ENCODE assay signal across 2 cellular contexts in the genomic region with DNA sequence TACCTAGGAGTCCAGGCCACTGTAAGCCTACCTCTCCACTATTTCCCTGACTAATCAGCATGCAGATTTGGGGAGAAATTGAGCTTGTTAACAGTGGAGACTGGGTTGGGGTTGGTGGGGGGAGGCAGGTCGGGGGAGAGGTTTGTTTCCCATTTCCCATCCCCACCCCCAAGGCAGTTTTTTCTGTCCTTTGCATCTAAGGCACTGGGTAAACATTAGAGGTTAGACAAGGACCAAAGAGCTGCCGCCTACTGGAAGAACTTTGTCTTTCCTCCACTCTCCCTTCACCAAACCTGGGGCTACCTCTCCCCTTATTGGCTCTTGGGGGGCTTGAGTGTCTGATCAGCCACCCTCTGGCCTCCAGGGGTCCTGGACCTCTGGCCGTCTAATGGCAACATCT.
TF ChIP-seq lines count a peak whose summit lies in the region.

No MANE protein-coding gene starts in this region.

TF ChIP-seq in GM12878, 131 proteins besides CTCF, POLR2A, EP300 and RAD21 (continues in another document):
- TF ChIP-seq ZBED1 (IDR thresholded peaks at IDR 0.05; ENCODE audit: borderline replicate concordance) (no peak), NBN (IDR thresholded peaks at IDR 0.05) (0 out of 2 replicates have a peak, but pooled peaks have one; percentile 20), HDAC2 (IDR thresholded peaks at IDR 0.05) (no peak), PAX5 (IDR thresholded peaks at IDR 0.05; ENCODE audit: borderline replicate concordance, low read depth, low read length) (no peak), SREBF2 (IDR thresholded peaks at IDR 0.05; ENCODE audit: low read length) (no peak), FOS (IDR thresholded peaks at IDR 0.05; ENCODE audit: borderline replicate concordance, extremely low read depth, insufficient read length) (no peak), NFXL1 (IDR thresholded peaks at IDR 0.05; ENCODE audit: borderline replicate concordance) (0 out of 2 replicates have a peak, but pooled peaks have one; percentile 40), GATAD2B (conservative IDR thresholded peaks at IDR 0.05; ENCODE audit: low read depth) (no peak), MXI1 (IDR thresholded peaks at IDR 0.05; ENCODE audit: low read depth, low read length) (0 out of 2 replicates have a peak, but pooled peaks have one; percentile 6), BCL11A (IDR thresholded peaks at IDR 0.05; ENCODE audit: low read depth, low read length) (no peak), BMI1 (IDR thresholded peaks at IDR 0.05; ENCODE audit: borderline replicate concordance) (0 out of 2 replicates have a peak, but pooled peaks have one; percentile 9), RUNX3 (IDR thresholded peaks at IDR 0.05; ENCODE audit: low read length) (peak; percentile 44), SMARCA5 (IDR thresholded peaks at IDR 0.05) (peak; percentile 71)
- TF ChIP-seq, protein P1, sequence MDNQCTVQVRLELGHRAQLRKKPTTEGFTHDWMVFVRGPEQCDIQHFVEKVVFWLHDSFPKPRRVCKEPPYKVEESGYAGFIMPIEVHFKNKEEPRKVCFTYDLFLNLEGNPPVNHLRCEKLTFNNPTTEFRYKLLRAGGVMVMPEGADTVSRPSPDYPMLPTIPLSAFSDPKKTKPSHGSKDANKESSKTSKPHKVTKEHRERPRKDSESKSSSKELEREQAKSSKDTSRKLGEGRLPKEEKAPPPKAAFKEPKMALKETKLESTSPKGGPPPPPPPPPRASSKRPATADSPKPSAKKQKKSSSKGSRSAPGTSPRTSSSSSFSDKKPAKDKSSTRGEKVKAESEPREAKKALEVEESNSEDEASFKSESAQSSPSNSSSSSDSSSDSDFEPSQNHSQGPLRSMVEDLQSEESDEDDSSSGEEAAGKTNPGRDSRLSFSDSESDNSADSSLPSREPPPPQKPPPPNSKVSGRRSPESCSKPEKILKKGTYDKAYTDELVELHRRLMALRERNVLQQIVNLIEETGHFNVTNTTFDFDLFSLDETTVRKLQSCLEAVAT (IDR thresholded peaks at IDR 0.05), result 0 out of 2 replicates have a peak, but pooled peaks have one; percentile 39
- TF ChIP-seq, protein P2, sequence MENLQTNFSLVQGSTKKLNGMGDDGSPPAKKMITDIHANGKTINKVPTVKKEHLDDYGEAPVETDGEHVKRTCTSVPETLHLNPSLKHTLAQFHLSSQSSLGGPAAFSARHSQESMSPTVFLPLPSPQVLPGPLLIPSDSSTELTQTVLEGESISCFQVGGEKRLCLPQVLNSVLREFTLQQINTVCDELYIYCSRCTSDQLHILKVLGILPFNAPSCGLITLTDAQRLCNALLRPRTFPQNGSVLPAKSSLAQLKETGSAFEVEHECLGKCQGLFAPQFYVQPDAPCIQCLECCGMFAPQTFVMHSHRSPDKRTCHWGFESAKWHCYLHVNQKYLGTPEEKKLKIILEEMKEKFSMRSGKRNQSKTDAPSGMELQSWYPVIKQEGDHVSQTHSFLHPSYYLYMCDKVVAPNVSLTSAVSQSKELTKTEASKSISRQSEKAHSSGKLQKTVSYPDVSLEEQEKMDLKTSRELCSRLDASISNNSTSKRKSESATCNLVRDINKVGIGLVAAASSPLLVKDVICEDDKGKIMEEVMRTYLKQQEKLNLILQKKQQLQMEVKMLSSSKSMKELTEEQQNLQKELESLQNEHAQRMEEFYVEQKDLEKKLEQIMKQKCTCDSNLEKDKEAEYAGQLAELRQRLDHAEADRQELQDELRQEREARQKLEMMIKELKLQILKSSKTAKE (IDR thresholded peaks at IDR 0.05; ENCODE audit: low read depth, poor library complexity, severe bottlenecking), result peak; percentile 34
- TF ChIP-seq, protein P3, sequence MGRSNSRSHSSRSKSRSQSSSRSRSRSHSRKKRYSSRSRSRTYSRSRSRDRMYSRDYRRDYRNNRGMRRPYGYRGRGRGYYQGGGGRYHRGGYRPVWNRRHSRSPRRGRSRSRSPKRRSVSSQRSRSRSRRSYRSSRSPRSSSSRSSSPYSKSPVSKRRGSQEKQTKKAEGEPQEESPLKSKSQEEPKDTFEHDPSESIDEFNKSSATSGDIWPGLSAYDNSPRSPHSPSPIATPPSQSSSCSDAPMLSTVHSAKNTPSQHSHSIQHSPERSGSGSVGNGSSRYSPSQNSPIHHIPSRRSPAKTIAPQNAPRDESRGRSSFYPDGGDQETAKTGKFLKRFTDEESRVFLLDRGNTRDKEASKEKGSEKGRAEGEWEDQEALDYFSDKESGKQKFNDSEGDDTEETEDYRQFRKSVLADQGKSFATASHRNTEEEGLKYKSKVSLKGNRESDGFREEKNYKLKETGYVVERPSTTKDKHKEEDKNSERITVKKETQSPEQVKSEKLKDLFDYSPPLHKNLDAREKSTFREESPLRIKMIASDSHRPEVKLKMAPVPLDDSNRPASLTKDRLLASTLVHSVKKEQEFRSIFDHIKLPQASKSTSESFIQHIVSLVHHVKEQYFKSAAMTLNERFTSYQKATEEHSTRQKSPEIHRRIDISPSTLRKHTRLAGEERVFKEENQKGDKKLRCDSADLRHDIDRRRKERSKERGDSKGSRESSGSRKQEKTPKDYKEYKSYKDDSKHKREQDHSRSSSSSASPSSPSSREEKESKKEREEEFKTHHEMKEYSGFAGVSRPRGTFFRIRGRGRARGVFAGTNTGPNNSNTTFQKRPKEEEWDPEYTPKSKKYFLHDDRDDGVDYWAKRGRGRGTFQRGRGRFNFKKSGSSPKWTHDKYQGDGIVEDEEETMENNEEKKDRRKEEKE (IDR thresholded peaks at IDR 0.05), result no peak
- TF ChIP-seq, protein P4, sequence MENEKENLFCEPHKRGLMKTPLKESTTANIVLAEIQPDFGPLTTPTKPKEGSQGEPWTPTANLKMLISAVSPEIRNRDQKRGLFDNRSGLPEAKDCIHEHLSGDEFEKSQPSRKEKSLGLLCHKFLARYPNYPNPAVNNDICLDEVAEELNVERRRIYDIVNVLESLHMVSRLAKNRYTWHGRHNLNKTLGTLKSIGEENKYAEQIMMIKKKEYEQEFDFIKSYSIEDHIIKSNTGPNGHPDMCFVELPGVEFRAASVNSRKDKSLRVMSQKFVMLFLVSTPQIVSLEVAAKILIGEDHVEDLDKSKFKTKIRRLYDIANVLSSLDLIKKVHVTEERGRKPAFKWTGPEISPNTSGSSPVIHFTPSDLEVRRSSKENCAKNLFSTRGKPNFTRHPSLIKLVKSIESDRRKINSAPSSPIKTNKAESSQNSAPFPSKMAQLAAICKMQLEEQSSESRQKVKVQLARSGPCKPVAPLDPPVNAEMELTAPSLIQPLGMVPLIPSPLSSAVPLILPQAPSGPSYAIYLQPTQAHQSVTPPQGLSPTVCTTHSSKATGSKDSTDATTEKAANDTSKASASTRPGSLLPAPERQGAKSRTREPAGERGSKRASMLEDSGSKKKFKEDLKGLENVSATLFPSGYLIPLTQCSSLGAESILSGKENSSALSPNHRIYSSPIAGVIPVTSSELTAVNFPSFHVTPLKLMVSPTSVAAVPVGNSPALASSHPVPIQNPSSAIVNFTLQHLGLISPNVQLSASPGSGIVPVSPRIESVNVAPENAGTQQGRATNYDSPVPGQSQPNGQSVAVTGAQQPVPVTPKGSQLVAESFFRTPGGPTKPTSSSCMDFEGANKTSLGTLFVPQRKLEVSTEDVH (IDR thresholded peaks at IDR 0.05; ENCODE audit: low read depth, partially characterized antibody), result no peak

TF ChIP-seq in GM12891, 5 proteins besides CTCF, POLR2A, EP300 and RAD21:
- TF ChIP-seq POLR2AphosphoS5 (IDR thresholded peaks at IDR 0.05; ENCODE audit: low read depth, low read length), result no peak
- TF ChIP-seq POU2F2 (IDR thresholded peaks at IDR 0.05; ENCODE audit: low read depth, low read length), result no peak
- TF ChIP-seq PAX5 (IDR thresholded peaks at IDR 0.05; ENCODE audit: insufficient read depth, low read length, severe bottlenecking), result no peak
- TF ChIP-seq SPI1 (IDR thresholded peaks at IDR 0.05; ENCODE audit: low read depth, low read length), result no peak
- no peak for TF ChIP-seq TAF1 (IDR thresholded peaks at IDR 0.05; ENCODE audit: low read depth, low read length)
